Comparison of ENCODE assay signal across 15 cellular contexts in genomic region chr11:30206249-30206996, GRCh38. TPM values are rescaled to one million over a fixed set of nuclear protein-coding genes. Genes with fewer than 3 reads are reported as not detected.
DNase-seq lines count a peak whose midpoint lies in the region; ATAC-seq and TF ChIP-seq lines count a peak whose summit lies in the region.
"Had no signal": no experiment of that assay in that cellular context is flagged by ENCODE, and none has a peak within 500 bp of the region (broad histone marks: within the 10 kb centered on the region; RNA-seq: fewer than 3 reads in every experiment).

No MANE protein-coding gene starts in this region.

- no peaks in the 10 kb centered on the region for H3K9me3 ChIP-seq in ovary

- DNase-seq in Kasumi-1 (lab: John Stamatoyannopoulos, UW) (peak; percentile 3 to 17), SKM-1 (lab: John Stamatoyannopoulos, UW; ENCODE audit: unreplicated experiment) (no peak), ovary (no peak), NCI-H2081 (lab: John Stamatoyannopoulos, UW) (no peak), head of caudate nucleus (no peak)
- DNase-seq: CD4-positive, alpha-beta memory T cell; GOT3; naive thymus-derived CD8-positive, alpha-beta T cell; NCI-H526; small intestine; stimulated activated naive CD4-positive, alpha-beta T cell had no signal

- no peaks in the 10 kb centered on the region for H3K36me3 ChIP-seq in ovary

- TF ChIP-seq EP300 in ovary (IDR thresholded peaks at IDR 0.05), result no peak

- no peaks in the 10 kb centered on the region for H3K27me3 ChIP-seq in ovary

- no peak for TF ChIP-seq POLR2A in ovary (IDR thresholded peaks at IDR 0.05)

- no peaks in the 10 kb centered on the region for H3K4me1 ChIP-seq in ovary (ENCODE audit: insufficient read depth)

- 68 to 80% (median 71%) methylated on average over 5 of the region's 5 CpGs for WGBS in ovary, 3 donors

- ATAC-seq in GM18508 (IDR thresholded peaks at IDR 0.05; ENCODE audit: insufficient read depth, unreplicated experiment), result peak; percentile 79
- peak; percentile 80 for ATAC-seq in GM19468 (IDR thresholded peaks at IDR 0.05; ENCODE audit: extremely low read depth, unreplicated experiment)
- peak; percentile 78 for ATAC-seq in HG02970 (IDR thresholded peaks at IDR 0.05; ENCODE audit: low FRiP score, unreplicated experiment)
- ATAC-seq: naive thymus-derived CD8-positive, alpha-beta T cell had no signal

- intact Hi-C loops in ovary (cut with DNase I) (no loop called here), head of caudate nucleus (cut with DNase I) (no loop called here)

- H3K27ac ChIP-seq in ovary, result no peak overlapping the region

- TF ChIP-seq CTCF in ovary (IDR thresholded peaks at IDR 0.05), result no peak

- H3K4me3 ChIP-seq in ovary, result no peak overlapping the region

RNA-seq across cellular contexts. Expression of gene FSHB, which starts 24.4 kb away (rescaled TPM):
- total RNA-seq in ovary, result not detected
- polyA plus RNA-seq in ovary, result not detected
- total RNA-seq: astrocyte; CD4-positive, alpha-beta memory T cell; naive thymus-derived CD8-positive, alpha-beta T cell had no signal
- polyA plus RNA-seq: CD4-positive, alpha-beta memory T cell; naive thymus-derived CD8-positive, alpha-beta T cell; small intestine had no signal

Comparison
In these comparisons a context has a peak if more than half of its experiments do, and no peak if none do; other contexts are left out.
1. DNase-seq: peak in Kasumi-1 (2 of 2); none in SKM-1 (single experiment), ovary (0 of 5), NCI-H2081 (0 of 2) and head of caudate nucleus (0 of 42).
2. Peak in every context shown above with its lines, with median percentiles within 50 percentile points of each other: ATAC-seq.